ENCODE assay signal across 8 cellular contexts in genomic region chr16:1678500-1679098, GRCh38. TPM values are rescaled to one million over a fixed set of nuclear protein-coding genes. Genes with fewer than 3 reads are reported as not detected.
A peak's percentile ranks its signal among the peaks of the same experiment; 100 is the strongest.
DNase-seq lines count a peak whose midpoint lies in the region; ATAC-seq lines count a peak whose summit lies in the region.

No MANE protein-coding gene starts in this region.

- no peaks in the 10 kb centered on the region for H3K27me3 Mint-ChIP-seq in activated CD4-positive, alpha-beta T cell treated with anti-CD3 and anti-CD28 coated beads, Interleukin-2, amount 10 ng/mL, durations not matched to agents 24 days and 14 days

- no peak for DNase-seq in Right ventricle myocardium inferior (ENCODE audit: missing footprints)
- DNase-seq in cardiac septum (ENCODE audit: low spot score), result no peak
- DNase-seq in Karpas-422, result peak; percentile 65
- peak; percentile 84 for DNase-seq in activated CD4-positive, alpha-beta T cell treated with anti-CD3 and anti-CD28 coated beads, Interleukin-2, amount 10 ng/mL, durations not matched to agents 24 days and 14 days
- peak; percentile 39 for DNase-seq in effector CD4-positive, alpha-beta T cell
- DNase-seq in mucosa of gallbladder (ENCODE audit: low spot score), result peak; percentile 23
- DNase-seq in stimulated activated CD8-positive, alpha-beta memory T cell treated with anti-CD3 and anti-CD28 coated beads, Interleukin-4, amount 100 ng/mL, for 48 hours, result peak; percentile 58

- H4K20me1 ChIP-seq in Karpas-422 (ENCODE audit: insufficient read depth, low read depth, low read length), result peaks cover 4% of the 10 kb centered on the region; the same call in 1 of the 2 replicates

- H3K9me3 Mint-ChIP-seq in activated CD4-positive, alpha-beta T cell treated with anti-CD3 and anti-CD28 coated beads, Interleukin-2, amount 10 ng/mL, durations not matched to agents 24 days and 14 days, result no peaks in the 10 kb centered on the region

- no peaks in the 10 kb centered on the region for H3K27me3 ChIP-seq in Karpas-422 (ENCODE audit: low read length)

- peak overlapping the region; percentile 93 for H3K27ac Mint-ChIP-seq in activated CD4-positive, alpha-beta T cell treated with anti-CD3 and anti-CD28 coated beads, Interleukin-2, amount 10 ng/mL, durations not matched to agents 24 days and 14 days

- no peaks in the 10 kb centered on the region for H3K9me2 ChIP-seq in Karpas-422 (replicated peaks; ENCODE audit: insufficient read depth, low read length)

- H3K4me3 Mint-ChIP-seq in activated CD4-positive, alpha-beta T cell treated with anti-CD3 and anti-CD28 coated beads, Interleukin-2, amount 10 ng/mL, durations not matched to agents 24 days and 14 days, result peak overlapping the region; percentile 95

- peaks cover 54% of the 10 kb centered on the region for H3K79me2 ChIP-seq in Karpas-422 (ENCODE audit: low read length)

- peak overlapping the region; percentile 50 for H3K27ac ChIP-seq in Karpas-422 (ENCODE audit: low read length)

- no peak overlapping the region for H2AFZ ChIP-seq in Karpas-422 (ENCODE audit: low read length)

- peak overlapping the region; percentile 97 for H3K4me3 ChIP-seq in Karpas-422 (ENCODE audit: low read length)

- H3K4me1 Mint-ChIP-seq in activated CD4-positive, alpha-beta T cell treated with anti-CD3 and anti-CD28 coated beads, Interleukin-2, amount 10 ng/mL, durations not matched to agents 24 days and 14 days, result peaks cover 34% of the 10 kb centered on the region

- H3K36me3 Mint-ChIP-seq in activated CD4-positive, alpha-beta T cell treated with anti-CD3 and anti-CD28 coated beads, Interleukin-2, amount 10 ng/mL, durations not matched to agents 24 days and 14 days (ENCODE audit: low read depth), result peaks cover 40% of the 10 kb centered on the region

- H3K36me3 ChIP-seq in Karpas-422 (ENCODE audit: insufficient read depth, low read length), result peaks cover 6% of the 10 kb centered on the region; the same call in 1 of the 2 replicates

- intact Hi-C loops in Right ventricle myocardium inferior (cut with DNase I), result loop anchor here (5.0 kb wide), 1 partner anchor 66 kb away; the partner anchor contains the start of genes CRAMP1 and IFT140
- intact Hi-C loops in cardiac septum (cut with DNase I), result no loop called here
- intact Hi-C loops in activated CD4-positive, alpha-beta T cell treated with anti-CD3 and anti-CD28 coated beads, Interleukin-2, amount 10 ng/mL, durations not matched to agents 24 days and 14 days (cut with micrococcal nuclease), result loop anchor here (1.0 kb wide), 2 partner anchors 28 to 66 kb away; partner anchors contain the start of genes CRAMP1, IFT140 and MAPK8IP3

- no peaks in the 10 kb centered on the region for H3K9me3 ChIP-seq in Karpas-422 (ENCODE audit: low read length)

- peak overlapping the region; percentile 88 for H3K9ac ChIP-seq in Karpas-422 (ENCODE audit: low read length)

- ATAC-seq in Right ventricle myocardium inferior (peak; percentile 24), HG02870 (IDR thresholded peaks at IDR 0.05; ENCODE audit: unreplicated experiment) (no peak)

- peak overlapping the region; percentile 83 for H3K4me2 ChIP-seq in Karpas-422 (ENCODE audit: low read depth, low read length, poor library complexity, severe bottlenecking)

- peaks cover 16% of the 10 kb centered on the region for H3K4me1 ChIP-seq in Karpas-422 (ENCODE audit: low read length)

RNA-seq across cellular contexts. Expression of gene JPT2, which starts 0.5 kb away (rescaled TPM):
- 41.5 TPM for total RNA-seq in Right ventricle myocardium inferior
- total RNA-seq in cardiac septum, result 26.2 TPM
- 26.2 and 35.6 TPM in 2 replicates for total RNA-seq in Karpas-422 (2014; rRNA removed; shearing (Covaris generic); ENCODE audit: low replicate concordance)
- total RNA-seq in activated CD4-positive, alpha-beta T cell treated with anti-CD3 and anti-CD28 coated beads, Interleukin-2, amount 10 ng/mL, durations not matched to agents 24 days and 14 days, result 119 and 120 TPM in 2 replicates
- 62.7 TPM for total RNA-seq in mucosa of gallbladder

RNA-seq across cellular contexts. Expression of gene MAPK8IP3, which starts 27.4 kb away (rescaled TPM):
- total RNA-seq in Right ventricle myocardium inferior (66.4 TPM), cardiac septum (71.4 TPM), mucosa of gallbladder (94.1 TPM)
- 59.2 and 82.4 TPM in 2 replicates for total RNA-seq in Karpas-422 (2014; rRNA removed; shearing (Covaris generic); ENCODE audit: low replicate concordance)
- 78.2 and 80.2 TPM in 2 replicates for total RNA-seq in activated CD4-positive, alpha-beta T cell treated with anti-CD3 and anti-CD28 coated beads, Interleukin-2, amount 10 ng/mL, durations not matched to agents 24 days and 14 days

Comparison
In these comparisons a context has a peak if more than half of its experiments do, and no peak if none do; other contexts are left out.
1. DNase-seq: peak in Karpas-422 (single experiment), activated CD4-positive, alpha-beta T cell treated with anti-CD3 and anti-CD28 coated beads, Interleukin-2, amount 10 ng/mL, durations not matched to agents 24 days and 14 days (single experiment), effector CD4-positive, alpha-beta T cell (single experiment), mucosa of gallbladder (single experiment) and stimulated activated CD8-positive, alpha-beta memory T cell treated with anti-CD3 and anti-CD28 coated beads, Interleukin-4, amount 100 ng/mL, for 48 hours (single experiment); none in Right ventricle myocardium inferior (single experiment) and cardiac septum (single experiment).